Comparison of ENCODE assay signal across 7 cellular contexts in genomic region chr2:231795525-231796327, GRCh38. TPM values are rescaled to one million over a fixed set of nuclear protein-coding genes. Genes with fewer than 3 reads are reported as not detected.
DNase-seq lines count a peak whose midpoint lies in the region; FAIRE-seq and TF ChIP-seq lines count a peak whose summit lies in the region.

No MANE protein-coding gene starts in this region.

- peaks cover 32% of the 10 kb centered on the region for H3K79me2 ChIP-seq in neural progenitor cell (ENCODE audit: low read depth)

- H3K9ac ChIP-seq in neural progenitor cell, result no peak overlapping the region

- H3K36me3 Mint-ChIP-seq in neural progenitor cell, result peaks cover 10% of the 10 kb centered on the region

- peaks cover 14% of the 10 kb centered on the region for H3K36me3 ChIP-seq in bronchial epithelial cell (ENCODE audit: control insufficient read depth, insufficient read depth, low read length)
- H3K36me3 ChIP-seq in neural progenitor cell, result no peaks in the 10 kb centered on the region

- H3K27ac ChIP-seq in neural progenitor cell (no peak overlapping the region), dorsolateral prefrontal cortex (peak overlapping the region in 4 of 59 donors; percentile 8 to 67 (median 20))

- intact Hi-C loops in dorsolateral prefrontal cortex (cut with DNase I), result no loop called here

- H3K4me3 Mint-ChIP-seq in neural progenitor cell, result no peak overlapping the region

- H3K9me3 ChIP-seq in neural progenitor cell (ENCODE audit: low read depth), result no peaks in the 10 kb centered on the region

- FAIRE-seq in bronchial epithelial cell (lab: Jason Lieb, UNC), result peak; percentile 84

- H3K27me3 Mint-ChIP-seq in neural progenitor cell (ENCODE audit: insufficient read depth, low read depth), result no peaks in the 10 kb centered on the region

- no peak overlapping the region for H3K4me3 ChIP-seq in GM12864 (ENCODE audit: low read depth, low read length)
- H3K4me3 ChIP-seq in bronchial epithelial cell (ENCODE audit: low read depth, low read length), result no peak overlapping the region
- H3K4me3 ChIP-seq in neural progenitor cell, result no peak overlapping the region
- H3K4me3 ChIP-seq in dorsolateral prefrontal cortex, result no peak overlapping the region

- H3K4me1 ChIP-seq in neural progenitor cell, result no peaks in the 10 kb centered on the region

- peak; percentile 9 for TF ChIP-seq CTCF in GM12864 (IDR thresholded peaks at IDR 0.05; ENCODE audit: low read depth, low read length, missing control alignments)
- peak; percentile 68 for TF ChIP-seq CTCF in bronchial epithelial cell (IDR thresholded peaks at IDR 0.05; ENCODE audit: insufficient read depth, low read length, severe bottlenecking)
- peak; percentile 28 for TF ChIP-seq CTCF in neural progenitor cell (IDR thresholded peaks at IDR 0.05)
- peak in 10 of 56 donors; percentile 9 to 34 (median 17) for TF ChIP-seq CTCF in dorsolateral prefrontal cortex (IDR thresholded peaks at IDR 0.05 in 54 of 56, conservative IDR thresholded peaks at IDR 0.05 in 2 of 56; ENCODE audit: low read depth in 1 of 56, partially characterized antibody in 56 of 56)

- H3K4me1 Mint-ChIP-seq in neural progenitor cell, result no peaks in the 10 kb centered on the region

- H4K20me1 ChIP-seq in neural progenitor cell (ENCODE audit: low read depth), result peaks cover 28% of the 10 kb centered on the region

- H3K27me3 ChIP-seq in bronchial epithelial cell (ENCODE audit: control insufficient read depth, insufficient read depth, low read length) (no peaks in the 10 kb centered on the region), neural progenitor cell (no peaks in the 10 kb centered on the region), dorsolateral prefrontal cortex (no peaks in the 10 kb centered on the region)

- no peaks in the 10 kb centered on the region for H3K9me3 Mint-ChIP-seq in neural progenitor cell

- no peak overlapping the region for H2AFZ ChIP-seq in neural progenitor cell (replicated peaks)

- H3F3A ChIP-seq in neural progenitor cell (ENCODE audit: low read depth), result peaks cover 8% of the 10 kb centered on the region

- no peak for DNase-seq in GM12864 (ENCODE audit: low read depth)
- DNase-seq in NCI-H2029 treated with DMSO at 0.1 percent for 48 hours (lab: John Stamatoyannopoulos, UW), result peak; percentile 24
- DNase-seq in bronchial epithelial cell (ENCODE audit: low read depth), result peak; percentile 85
- peak; percentile 22 for DNase-seq in neural progenitor cell (ENCODE audit: low spot score)
- DNase-seq in dorsolateral prefrontal cortex, result no peak
- no peak for DNase-seq in NCI-H1436 treated with DMSO at 0.1 percent for 48 hours (lab: John Stamatoyannopoulos, UW)
- DNase-seq in activated CD8-positive, alpha-beta memory T cell treated with anti-CD3 and anti-CD28 coated beads, Interleukin-2, amount 50 U/mL, for 4 hours, result no peak

- H3K4me2 ChIP-seq in neural progenitor cell, result no peak overlapping the region

- no peak overlapping the region for H3K27ac Mint-ChIP-seq in neural progenitor cell

RNA-seq across cellular contexts. Expression of gene COPS7B, which starts 9.5 kb away (rescaled TPM):
- 12.6 and 13.4 TPM in 2 replicates for total RNA-seq in bronchial epithelial cell
- total RNA-seq in neural progenitor cell (ENCODE audit: low replicate concordance), result 56.1 and 63.3 TPM in 2 replicates
- 10 to 100 TPM; 44.7 to 78.3 (median 57.9) TPM for total RNA-seq in dorsolateral prefrontal cortex

RNA-seq across cellular contexts. Expression of gene PDE6D, which starts 14.6 kb away (rescaled TPM):
- total RNA-seq in bronchial epithelial cell, result 7.6 and 8.7 TPM in 2 replicates
- total RNA-seq in neural progenitor cell (ENCODE audit: low replicate concordance), result 44.1 and 52.6 TPM in 2 replicates
- total RNA-seq in dorsolateral prefrontal cortex, result 10 to 100 TPM; 26.1 to 44.6 (median 33.3) TPM

Comparison
In these comparisons a context has a peak if more than half of its experiments do, and no peak if none do; other contexts are left out.
1. DNase-seq: peak in NCI-H2029 treated with DMSO at 0.1 percent for 48 hours (single experiment), bronchial epithelial cell (single experiment) and neural progenitor cell (single experiment); none in GM12864 (single experiment), dorsolateral prefrontal cortex (0 of 10), NCI-H1436 treated with DMSO at 0.1 percent for 48 hours (single experiment) and activated CD8-positive, alpha-beta memory T cell treated with anti-CD3 and anti-CD28 coated beads, Interleukin-2, amount 50 U/mL, for 4 hours (single experiment).